ENCODE assay signal across 1 cellular context in the genomic region with DNA sequence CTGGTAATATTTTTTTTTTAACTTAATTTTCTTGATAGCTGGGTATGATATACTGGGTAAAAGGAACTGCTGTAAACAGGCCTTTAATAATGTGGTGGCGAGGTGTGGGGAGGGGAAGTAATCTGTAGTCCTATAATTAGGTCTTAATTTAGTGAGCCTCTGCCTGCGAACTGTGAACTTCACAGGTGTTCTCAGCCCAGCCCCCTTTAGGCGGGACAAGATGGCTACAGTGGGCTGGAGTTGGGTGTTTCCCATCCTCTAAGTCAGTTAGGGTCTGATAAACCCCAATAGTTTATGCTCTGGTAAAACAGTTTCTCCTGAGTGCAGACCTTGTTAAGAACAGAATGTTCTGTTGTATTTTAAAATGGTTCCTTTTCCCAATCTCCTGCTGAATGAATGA.
TF ChIP-seq lines count a peak whose summit lies in the region.

No MANE protein-coding gene starts in this region.

TF ChIP-seq in GM23338, 12 proteins besides CTCF, POLR2A, EP300 and RAD21 (continued from another document):
- TF ChIP-seq, protein P1, sequence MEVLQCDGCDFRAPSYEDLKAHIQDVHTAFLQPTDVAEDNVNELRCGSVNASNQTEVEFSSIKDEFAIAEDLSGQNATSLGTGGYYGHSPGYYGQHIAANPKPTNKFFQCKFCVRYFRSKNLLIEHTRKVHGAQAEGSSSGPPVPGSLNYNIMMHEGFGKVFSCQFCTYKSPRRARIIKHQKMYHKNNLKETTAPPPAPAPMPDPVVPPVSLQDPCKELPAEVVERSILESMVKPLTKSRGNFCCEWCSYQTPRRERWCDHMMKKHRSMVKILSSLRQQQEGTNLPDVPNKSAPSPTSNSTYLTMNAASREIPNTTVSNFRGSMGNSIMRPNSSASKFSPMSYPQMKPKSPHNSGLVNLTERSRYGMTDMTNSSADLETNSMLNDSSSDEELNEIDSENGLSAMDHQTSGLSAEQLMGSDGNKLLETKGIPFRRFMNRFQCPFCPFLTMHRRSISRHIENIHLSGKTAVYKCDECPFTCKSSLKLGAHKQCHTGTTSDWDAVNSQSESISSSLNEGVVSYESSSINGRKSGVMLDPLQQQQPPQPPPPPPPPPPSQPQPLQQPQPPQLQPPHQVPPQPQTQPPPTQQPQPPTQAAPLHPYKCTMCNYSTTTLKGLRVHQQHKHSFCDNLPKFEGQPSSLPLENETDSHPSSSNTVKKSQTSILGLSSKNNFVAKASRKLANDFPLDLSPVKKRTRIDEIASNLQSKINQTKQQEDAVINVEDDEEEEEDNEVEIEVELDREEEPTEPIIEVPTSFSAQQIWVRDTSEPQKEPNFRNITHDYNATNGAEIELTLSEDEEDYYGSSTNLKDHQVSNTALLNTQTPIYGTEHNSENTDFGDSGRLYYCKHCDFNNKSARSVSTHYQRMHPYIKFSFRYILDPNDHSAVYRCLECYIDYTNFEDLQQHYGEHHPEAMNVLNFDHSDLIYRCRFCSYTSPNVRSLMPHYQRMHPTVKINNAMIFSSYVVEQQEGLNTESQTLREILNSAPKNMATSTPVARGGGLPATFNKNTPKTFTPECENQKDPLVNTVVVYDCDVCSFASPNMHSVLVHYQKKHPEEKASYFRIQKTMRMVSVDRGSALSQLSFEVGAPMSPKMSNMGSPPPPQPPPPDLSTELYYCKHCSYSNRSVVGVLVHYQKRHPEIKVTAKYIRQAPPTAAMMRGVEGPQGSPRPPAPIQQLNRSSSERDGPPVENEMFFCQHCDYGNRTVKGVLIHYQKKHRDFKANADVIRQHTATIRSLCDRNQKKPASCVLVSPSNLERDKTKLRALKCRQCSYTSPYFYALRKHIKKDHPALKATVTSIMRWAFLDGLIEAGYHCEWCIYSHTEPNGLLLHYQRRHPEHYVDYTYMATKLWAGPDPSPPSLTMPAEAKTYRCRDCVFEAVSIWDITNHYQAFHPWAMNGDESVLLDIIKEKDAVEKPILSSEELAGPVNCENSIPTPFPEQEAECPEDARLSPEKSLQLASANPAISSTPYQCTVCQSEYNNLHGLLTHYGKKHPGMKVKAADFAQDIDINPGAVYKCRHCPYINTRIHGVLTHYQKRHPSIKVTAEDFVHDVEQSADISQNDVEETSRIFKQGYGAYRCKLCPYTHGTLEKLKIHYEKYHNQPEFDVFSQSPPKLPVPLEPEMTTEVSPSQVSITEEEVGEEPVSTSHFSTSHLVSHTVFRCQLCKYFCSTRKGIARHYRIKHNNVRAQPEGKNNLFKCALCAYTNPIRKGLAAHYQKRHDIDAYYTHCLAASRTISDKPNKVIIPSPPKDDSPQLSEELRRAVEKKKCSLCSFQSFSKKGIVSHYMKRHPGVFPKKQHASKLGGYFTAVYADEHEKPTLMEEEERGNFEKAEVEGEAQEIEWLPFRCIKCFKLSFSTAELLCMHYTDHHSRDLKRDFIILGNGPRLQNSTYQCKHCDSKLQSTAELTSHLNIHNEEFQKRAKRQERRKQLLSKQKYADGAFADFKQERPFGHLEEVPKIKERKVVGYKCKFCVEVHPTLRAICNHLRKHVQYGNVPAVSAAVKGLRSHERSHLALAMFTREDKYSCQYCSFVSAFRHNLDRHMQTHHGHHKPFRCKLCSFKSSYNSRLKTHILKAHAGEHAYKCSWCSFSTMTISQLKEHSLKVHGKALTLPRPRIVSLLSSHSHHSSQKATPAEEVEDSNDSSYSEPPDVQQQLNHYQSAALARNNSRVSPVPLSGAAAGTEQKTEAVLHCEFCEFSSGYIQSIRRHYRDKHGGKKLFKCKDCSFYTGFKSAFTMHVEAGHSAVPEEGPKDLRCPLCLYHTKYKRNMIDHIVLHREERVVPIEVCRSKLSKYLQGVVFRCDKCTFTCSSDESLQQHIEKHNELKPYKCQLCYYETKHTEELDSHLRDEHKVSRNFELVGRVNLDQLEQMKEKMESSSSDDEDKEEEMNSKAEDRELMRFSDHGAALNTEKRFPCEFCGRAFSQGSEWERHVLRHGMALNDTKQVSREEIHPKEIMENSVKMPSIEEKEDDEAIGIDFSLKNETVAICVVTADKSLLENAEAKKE (CRISPR knock-in tag; IDR thresholded peaks at IDR 0.05) = no peak
- TF ChIP-seq ZNF114 (CRISPR knock-in tag; IDR thresholded peaks at IDR 0.05) (no peak), NANOG (IDR thresholded peaks at IDR 0.05; ENCODE audit: borderline replicate concordance) (no peak)
